1 cellular context compared by ENCODE assay signal in genomic region chr11:10307411-10308207, GRCh38.
TF ChIP-seq lines count a peak whose summit lies in the region.

No MANE protein-coding gene starts in this region.

TF ChIP-seq in HepG2, 621 proteins besides CTCF, POLR2A, EP300 and RAD21 (continued from another document and continues in another):
- TF ChIP-seq, protein P1, sequence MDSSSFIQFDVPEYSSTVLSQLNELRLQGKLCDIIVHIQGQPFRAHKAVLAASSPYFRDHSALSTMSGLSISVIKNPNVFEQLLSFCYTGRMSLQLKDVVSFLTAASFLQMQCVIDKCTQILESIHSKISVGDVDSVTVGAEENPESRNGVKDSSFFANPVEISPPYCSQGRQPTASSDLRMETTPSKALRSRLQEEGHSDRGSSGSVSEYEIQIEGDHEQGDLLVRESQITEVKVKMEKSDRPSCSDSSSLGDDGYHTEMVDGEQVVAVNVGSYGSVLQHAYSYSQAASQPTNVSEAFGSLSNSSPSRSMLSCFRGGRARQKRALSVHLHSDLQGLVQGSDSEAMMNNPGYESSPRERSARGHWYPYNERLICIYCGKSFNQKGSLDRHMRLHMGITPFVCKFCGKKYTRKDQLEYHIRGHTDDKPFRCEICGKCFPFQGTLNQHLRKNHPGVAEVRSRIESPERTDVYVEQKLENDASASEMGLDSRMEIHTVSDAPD (CRISPR knock-in tag; IDR thresholded peaks at IDR 0.05) = no peak
- TF ChIP-seq, protein P2, sequence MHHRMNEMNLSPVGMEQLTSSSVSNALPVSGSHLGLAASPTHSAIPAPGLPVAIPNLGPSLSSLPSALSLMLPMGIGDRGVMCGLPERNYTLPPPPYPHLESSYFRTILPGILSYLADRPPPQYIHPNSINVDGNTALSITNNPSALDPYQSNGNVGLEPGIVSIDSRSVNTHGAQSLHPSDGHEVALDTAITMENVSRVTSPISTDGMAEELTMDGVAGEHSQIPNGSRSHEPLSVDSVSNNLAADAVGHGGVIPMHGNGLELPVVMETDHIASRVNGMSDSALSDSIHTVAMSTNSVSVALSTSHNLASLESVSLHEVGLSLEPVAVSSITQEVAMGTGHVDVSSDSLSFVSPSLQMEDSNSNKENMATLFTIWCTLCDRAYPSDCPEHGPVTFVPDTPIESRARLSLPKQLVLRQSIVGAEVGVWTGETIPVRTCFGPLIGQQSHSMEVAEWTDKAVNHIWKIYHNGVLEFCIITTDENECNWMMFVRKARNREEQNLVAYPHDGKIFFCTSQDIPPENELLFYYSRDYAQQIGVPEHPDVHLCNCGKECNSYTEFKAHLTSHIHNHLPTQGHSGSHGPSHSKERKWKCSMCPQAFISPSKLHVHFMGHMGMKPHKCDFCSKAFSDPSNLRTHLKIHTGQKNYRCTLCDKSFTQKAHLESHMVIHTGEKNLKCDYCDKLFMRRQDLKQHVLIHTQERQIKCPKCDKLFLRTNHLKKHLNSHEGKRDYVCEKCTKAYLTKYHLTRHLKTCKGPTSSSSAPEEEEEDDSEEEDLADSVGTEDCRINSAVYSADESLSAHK (CRISPR knock-in tag; IDR thresholded peaks at IDR 0.05; ENCODE audit: borderline replicate concordance) = no peak
- peak; percentile 97 for TF ChIP-seq NFE2L1 (CRISPR knock-in tag; IDR thresholded peaks at IDR 0.05; ENCODE audit: borderline replicate concordance)
- TF ChIP-seq ZNF616 (CRISPR knock-in tag; IDR thresholded peaks at IDR 0.05; ENCODE audit: low read depth) = no peak
- no peak for TF ChIP-seq DR1 (CRISPR knock-in tag; IDR thresholded peaks at IDR 0.05)
- TF ChIP-seq AGO2 (optimal IDR thresholded peaks at IDR 0.05; ENCODE audit: low read depth, low read length) = peak; percentile 85
- TF ChIP-seq PTBP1 (IDR thresholded peaks at IDR 0.05; ENCODE audit: low read depth, low read length, poor library complexity, severe bottlenecking) = peak; percentile 76
- no peak for TF ChIP-seq ZNF34 (CRISPR knock-in tag; IDR thresholded peaks at IDR 0.05; ENCODE audit: borderline replicate concordance)
- TF ChIP-seq TCF12 (IDR thresholded peaks at IDR 0.05) = no peak
- 0 out of 2 replicates have a peak, but pooled peaks have one; percentile 18 for TF ChIP-seq TCF12 (CRISPR knock-in tag; IDR thresholded peaks at IDR 0.05)
- no peak for TF ChIP-seq ZNF431 (CRISPR knock-in tag; IDR thresholded peaks at IDR 0.05; ENCODE audit: borderline replicate concordance, low read depth)
- peak; percentile 42; the same call in 1 of the 2 replicates for TF ChIP-seq MYC (CRISPR knock-in tag; IDR thresholded peaks at IDR 0.05; ENCODE audit: borderline replicate concordance)
- no peak for TF ChIP-seq PBX2 (CRISPR knock-in tag; IDR thresholded peaks at IDR 0.05)
- no peak for TF ChIP-seq TBX3 (IDR thresholded peaks at IDR 0.05; ENCODE audit: borderline replicate concordance)
- TF ChIP-seq BCLAF1 (IDR thresholded peaks at IDR 0.05) = no peak
- TF ChIP-seq ZNF256 (CRISPR knock-in tag; conservative IDR thresholded peaks at IDR 0.05) = no peak
- peak; percentile 60; the same call in 1 of the 2 replicates for TF ChIP-seq CSRNP1 (CRISPR knock-in tag; IDR thresholded peaks at IDR 0.05)
- TF ChIP-seq ZNF724P (CRISPR knock-in tag; IDR thresholded peaks at IDR 0.05; ENCODE audit: borderline replicate concordance) = no peak
- TF ChIP-seq ATF7 (IDR thresholded peaks at IDR 0.05) = no peak
- TF ChIP-seq ATF7 (CRISPR knock-in tag; IDR thresholded peaks at IDR 0.05) = no peak
- no peak for TF ChIP-seq NR2F2 (IDR thresholded peaks at IDR 0.05; ENCODE audit: borderline replicate concordance, low read depth)
- TF ChIP-seq, protein P3, sequence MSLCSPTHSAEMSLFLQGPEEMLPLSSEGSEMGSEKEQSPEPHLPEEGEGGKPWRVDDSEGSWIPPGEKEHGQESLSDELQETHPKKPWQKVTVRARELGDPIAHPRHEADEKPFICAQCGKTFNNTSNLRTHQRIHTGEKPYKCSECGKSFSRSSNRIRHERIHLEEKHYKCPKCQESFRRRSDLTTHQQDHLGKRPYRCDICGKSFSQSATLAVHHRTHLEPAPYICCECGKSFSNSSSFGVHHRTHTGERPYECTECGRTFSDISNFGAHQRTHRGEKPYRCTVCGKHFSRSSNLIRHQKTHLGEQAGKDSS (CRISPR knock-in tag; IDR thresholded peaks at IDR 0.05; ENCODE audit: borderline replicate concordance, low read depth) = no peak
- TF ChIP-seq HBP1 (CRISPR knock-in tag; IDR thresholded peaks at IDR 0.05; ENCODE audit: low read depth) = no peak
- TF ChIP-seq TAF15 (IDR thresholded peaks at IDR 0.05; ENCODE audit: low read depth, low read length, poor library complexity, severe bottlenecking) = peak; percentile 78
- TF ChIP-seq CCDC6 (CRISPR knock-in tag; IDR thresholded peaks at IDR 0.05) = 0 out of 2 replicates have a peak, but pooled peaks have one; percentile 39
- TF ChIP-seq SNRNP70 (IDR thresholded peaks at IDR 0.05; ENCODE audit: low read depth, low read length) = no peak
- TF ChIP-seq GABPB1 (CRISPR knock-in tag; IDR thresholded peaks at IDR 0.05) = peak; percentile 62
- TF ChIP-seq STAG1 (CRISPR knock-in tag; IDR thresholded peaks at IDR 0.05) = peak; percentile 83
- peak; percentile 29; the same call in 1 of the 2 replicates for TF ChIP-seq RFX1 (IDR thresholded peaks at IDR 0.05)
- TF ChIP-seq CEBPB (IDR thresholded peaks at IDR 0.05; ENCODE audit: borderline replicate concordance, low read depth, low read length) = peak; percentile 91
- TF ChIP-seq, protein P4, sequence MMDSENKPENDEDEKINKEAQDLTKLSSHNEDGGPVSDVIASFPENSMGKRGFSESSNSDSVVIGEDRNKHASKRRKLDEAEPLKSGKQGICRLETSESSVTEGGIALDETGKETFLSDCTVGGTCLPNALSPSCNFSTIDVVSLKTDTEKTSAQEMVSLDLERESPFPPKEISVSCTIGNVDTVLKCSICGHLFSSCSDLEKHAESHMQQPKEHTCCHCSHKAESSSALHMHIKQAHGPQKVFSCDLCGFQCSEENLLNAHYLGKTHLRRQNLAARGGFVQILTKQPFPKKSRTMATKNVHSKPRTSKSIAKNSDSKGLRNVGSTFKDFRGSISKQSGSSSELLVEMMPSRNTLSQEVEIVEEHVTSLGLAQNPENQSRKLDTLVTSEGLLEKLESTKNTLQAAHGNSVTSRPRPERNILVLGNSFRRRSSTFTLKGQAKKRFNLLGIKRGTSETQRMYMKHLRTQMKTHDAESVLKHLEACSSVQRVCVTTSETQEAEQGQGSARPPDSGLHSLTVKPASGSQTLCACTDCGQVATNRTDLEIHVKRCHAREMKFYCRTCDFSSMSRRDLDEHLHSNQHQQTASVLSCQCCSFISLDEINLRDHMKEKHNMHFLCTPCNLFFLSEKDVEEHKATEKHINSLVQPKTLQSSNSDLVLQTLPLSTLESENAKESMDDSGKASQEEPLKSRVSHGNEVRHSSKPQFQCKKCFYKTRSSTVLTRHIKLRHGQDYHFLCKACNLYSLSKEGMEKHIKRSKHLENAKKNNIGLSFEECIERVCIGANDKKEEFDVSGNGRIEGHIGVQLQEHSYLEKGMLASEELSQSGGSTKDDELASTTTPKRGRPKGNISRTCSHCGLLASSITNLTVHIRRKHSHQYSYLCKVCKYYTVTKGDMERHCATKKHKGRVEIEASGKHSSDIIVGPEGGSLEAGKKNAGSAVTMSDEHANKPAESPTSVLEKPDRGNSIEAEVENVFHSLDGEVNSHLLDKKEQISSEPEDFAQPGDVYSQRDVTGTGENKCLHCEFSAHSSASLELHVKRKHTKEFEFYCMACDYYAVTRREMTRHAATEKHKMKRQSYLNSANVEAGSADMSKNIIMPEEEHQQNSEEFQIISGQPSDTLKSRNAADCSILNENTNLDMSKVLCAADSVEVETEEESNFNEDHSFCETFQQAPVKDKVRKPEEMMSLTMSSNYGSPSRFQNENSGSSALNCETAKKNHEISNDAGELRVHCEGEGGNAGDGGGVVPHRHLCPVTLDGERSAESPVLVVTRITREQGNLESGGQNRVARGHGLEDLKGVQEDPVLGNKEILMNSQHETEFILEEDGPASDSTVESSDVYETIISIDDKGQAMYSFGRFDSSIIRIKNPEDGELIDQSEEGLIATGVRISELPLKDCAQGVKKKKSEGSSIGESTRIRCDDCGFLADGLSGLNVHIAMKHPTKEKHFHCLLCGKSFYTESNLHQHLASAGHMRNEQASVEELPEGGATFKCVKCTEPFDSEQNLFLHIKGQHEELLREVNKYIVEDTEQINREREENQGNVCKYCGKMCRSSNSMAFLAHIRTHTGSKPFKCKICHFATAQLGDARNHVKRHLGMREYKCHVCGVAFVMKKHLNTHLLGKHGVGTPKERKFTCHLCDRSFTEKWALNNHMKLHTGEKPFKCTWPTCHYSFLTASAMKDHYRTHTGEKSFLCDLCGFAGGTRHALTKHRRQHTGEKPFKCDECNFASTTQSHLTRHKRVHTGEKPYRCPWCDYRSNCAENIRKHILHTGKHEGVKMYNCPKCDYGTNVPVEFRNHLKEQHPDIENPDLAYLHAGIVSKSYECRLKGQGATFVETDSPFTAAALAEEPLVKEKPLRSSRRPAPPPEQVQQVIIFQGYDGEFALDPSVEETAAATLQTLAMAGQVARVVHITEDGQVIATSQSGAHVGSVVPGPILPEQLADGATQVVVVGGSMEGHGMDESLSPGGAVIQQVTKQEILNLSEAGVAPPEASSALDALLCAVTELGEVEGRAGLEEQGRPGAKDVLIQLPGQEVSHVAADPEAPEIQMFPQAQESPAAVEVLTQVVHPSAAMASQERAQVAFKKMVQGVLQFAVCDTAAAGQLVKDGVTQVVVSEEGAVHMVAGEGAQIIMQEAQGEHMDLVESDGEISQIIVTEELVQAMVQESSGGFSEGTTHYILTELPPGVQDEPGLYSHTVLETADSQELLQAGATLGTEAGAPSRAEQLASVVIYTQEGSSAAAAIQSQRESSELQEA (CRISPR knock-in tag; IDR thresholded peaks at IDR 0.05; ENCODE audit: not compliant biosample characterization) = no peak
- no peak for TF ChIP-seq RELA (CRISPR knock-in tag; IDR thresholded peaks at IDR 0.05)
- no peak for TF ChIP-seq GABPA (IDR thresholded peaks at IDR 0.05; ENCODE audit: low read depth, low read length)
- TF ChIP-seq GABPA (CRISPR knock-in tag; IDR thresholded peaks at IDR 0.05; ENCODE audit: low read depth) = no peak
- no peak for TF ChIP-seq ZNF180 (CRISPR knock-in tag; IDR thresholded peaks at IDR 0.05; ENCODE audit: borderline replicate concordance, low read depth)
- peak; percentile 91; the same call in 1 of the 2 replicates for TF ChIP-seq ZFP82 (CRISPR knock-in tag; IDR thresholded peaks at IDR 0.05; ENCODE audit: borderline replicate concordance)
- TF ChIP-seq, protein P5, sequence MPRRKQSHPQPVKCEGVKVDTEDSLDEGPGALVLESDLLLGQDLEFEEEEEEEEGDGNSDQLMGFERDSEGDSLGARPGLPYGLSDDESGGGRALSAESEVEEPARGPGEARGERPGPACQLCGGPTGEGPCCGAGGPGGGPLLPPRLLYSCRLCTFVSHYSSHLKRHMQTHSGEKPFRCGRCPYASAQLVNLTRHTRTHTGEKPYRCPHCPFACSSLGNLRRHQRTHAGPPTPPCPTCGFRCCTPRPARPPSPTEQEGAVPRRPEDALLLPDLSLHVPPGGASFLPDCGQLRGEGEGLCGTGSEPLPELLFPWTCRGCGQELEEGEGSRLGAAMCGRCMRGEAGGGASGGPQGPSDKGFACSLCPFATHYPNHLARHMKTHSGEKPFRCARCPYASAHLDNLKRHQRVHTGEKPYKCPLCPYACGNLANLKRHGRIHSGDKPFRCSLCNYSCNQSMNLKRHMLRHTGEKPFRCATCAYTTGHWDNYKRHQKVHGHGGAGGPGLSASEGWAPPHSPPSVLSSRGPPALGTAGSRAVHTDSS (CRISPR knock-in tag; conservative IDR thresholded peaks at IDR 0.05) = no peak
- no peak for TF ChIP-seq FOXJ3 (CRISPR knock-in tag; IDR thresholded peaks at IDR 0.05; ENCODE audit: borderline replicate concordance)
- no peak for TF ChIP-seq ZNF737 (CRISPR knock-in tag; IDR thresholded peaks at IDR 0.05; ENCODE audit: borderline replicate concordance)
